22 cellular contexts compared by ENCODE assay signal in genomic region chr5:6485441-6485840, GRCh38. TPM values are rescaled to one million over a fixed set of nuclear protein-coding genes. Genes with fewer than 3 reads are reported as not detected.
"Had no signal": no experiment of that assay in that cellular context is flagged by ENCODE, and none has a peak within 500 bp of the region (broad histone marks: within the 10 kb centered on the region; RNA-seq: fewer than 3 reads in every experiment).

No MANE protein-coding gene starts in this region.

- H3K27me3 ChIP-seq: adrenal gland, tibial artery, uterus had no signal

- H3K9me3 Mint-ChIP-seq: activated naive CD4-positive, alpha-beta T cell treated with anti-CD3 and anti-CD28 coated beads, Interleukin-2, amount 50 U/mL, for 72 hours; mesothelial cell of epicardium had no signal

- ATAC-seq: activated naive CD4-positive, alpha-beta T cell treated with anti-CD3 and anti-CD28 coated beads, Interleukin-2, amount 50 U/mL, for 72 hours; lower lobe of right lung; stimulated activated naive CD8-positive, alpha-beta T cell treated with anti-CD3 and anti-CD28 coated beads, Interleukin-15, Interleukin-2, amounts not matched to agents 100 U/mL and 50 U/mL, for 24 hours had no signal

- H3K4me3 ChIP-seq: adrenal gland, lower lobe of right lung, tibial artery, uterus had no signal

- H3K4me1 ChIP-seq: adrenal gland, lower lobe of right lung, uterus had no signal

- H3K4me3 Mint-ChIP-seq: mesothelial cell of epicardium had no signal

- H3K27ac Mint-ChIP-seq: activated naive CD4-positive, alpha-beta T cell treated with anti-CD3 and anti-CD28 coated beads, Interleukin-2, amount 50 U/mL, for 72 hours; mesothelial cell of epicardium had no signal

- H3K36me3 ChIP-seq: adrenal gland, lower lobe of right lung, tibial artery, uterus had no signal

- H3K27ac ChIP-seq: adrenal gland, lower lobe of right lung, tibial artery, uterus had no signal

- H3K9me3 ChIP-seq: adrenal gland, lower lobe of right lung, tibial artery, uterus had no signal

- DNase-seq: activated CD4-positive, alpha-beta T cell treated with anti-CD3 and anti-CD28 coated beads, Interleukin-2, amount 50 U/mL, for 1 hour; activated CD8-positive, alpha-beta memory T cell treated with anti-CD3 and anti-CD28 coated beads, Interleukin-2, amount 50 U/mL, for 48 hours; activated effector memory CD4-positive, alpha-beta T cell treated with anti-CD3 and anti-CD28 coated beads, Interleukin-2, amount 50 U/mL, for 16 hours; activated T-cell treated with anti-CD3 and anti-CD28 coated beads, Interleukin-2, amount 50 U/mL, for 48 hours; adrenal gland; cerebellar nuclear complex; cortex of kidney; hypothalamus; islet precursor cell; lower lobe of right lung; occipital lobe; posterior cingulate gyrus; retina; stimulated activated CD8-positive, alpha-beta memory T cell treated with anti-CD3 and anti-CD28 coated beads, Interleukin-4, amount 100 ng/mL, for 48 hours; stimulated activated naive CD8-positive, alpha-beta T cell treated with anti-CD3 and anti-CD28 coated beads, Interleukin-15, Interleukin-2, amounts not matched to agents 100 U/mL and 50 U/mL, for 24 hours; substantia nigra; T-helper 9 cell; tibial artery; uterus had no signal

- H3K36me3 Mint-ChIP-seq: activated naive CD4-positive, alpha-beta T cell treated with anti-CD3 and anti-CD28 coated beads, Interleukin-2, amount 50 U/mL, for 72 hours had no signal

RNA-seq across cellular contexts. Expression of gene UBE2QL1, which starts 36.8 kb away (rescaled TPM):
- total RNA-seq: activated naive CD4-positive, alpha-beta T cell treated with anti-CD3 and anti-CD28 coated beads, Interleukin-2, amount 50 U/mL, for 72 hours; bronchial epithelial cell; lower lobe of right lung had no signal
